Comparison of ENCODE assay signal across 27 cellular contexts in the genomic region with DNA sequence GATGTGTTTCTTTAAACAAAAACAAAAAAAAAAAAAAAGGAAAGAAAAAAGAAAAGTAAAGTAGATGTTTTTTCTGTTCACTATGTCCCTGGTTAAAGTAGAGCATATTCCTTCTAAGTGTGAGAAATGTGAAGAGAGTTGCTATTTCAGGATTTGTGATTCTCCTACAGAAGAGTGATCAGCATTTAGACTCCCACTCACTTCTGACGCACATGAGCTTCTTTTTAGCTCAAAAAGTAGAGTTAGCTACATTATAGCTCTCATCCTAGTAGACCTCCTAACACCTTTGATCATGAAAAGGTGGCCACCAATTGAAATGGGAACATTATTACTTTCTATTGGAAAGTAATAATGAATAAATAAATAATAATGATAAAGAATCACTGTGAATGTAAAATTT.
"Had no signal": no experiment of that assay in that cellular context is flagged by ENCODE, and none has a peak within 500 bp of the region (broad histone marks: within the 10 kb centered on the region; RNA-seq: fewer than 3 reads in every experiment).

No MANE protein-coding gene starts in this region.

- H3K36me3 Mint-ChIP-seq: immature natural killer cell; mesothelial cell of epicardium; naive B cell; natural killer cell; stimulated activated naive B cell treated with anti-CD40 and anti-IgM and Interleukin-4, amounts not matched to agents 10 μg/mL and 1 μg/mL and 100 μg/mL, for 72 hours had no signal

- H3K4me1 ChIP-seq: left ventricle myocardium inferior, stomach, suprapubic skin, tibial artery, upper lobe of right lung had no signal

- H3K27ac Mint-ChIP-seq: immature natural killer cell; mesothelial cell of epicardium; naive B cell; natural killer cell; progenitor cell of endocrine pancreas; stimulated activated naive B cell treated with anti-CD40 and anti-IgM and Interleukin-4, amounts not matched to agents 10 μg/mL and 1 μg/mL and 100 μg/mL, for 72 hours had no signal

- DNase-seq: hypothalamus; immature natural killer cell; islet precursor cell; left ventricle myocardium inferior; mesendoderm; naive B cell; natural killer cell; ovary; retina; right cardiac atrium; stimulated activated CD4-positive, alpha-beta T cell treated with anti-CD3 and anti-CD28 coated beads, Interleukin-12 subunit alpha, Interleukin-12 subunit beta, amount 100 ng/mL, for 4 hours; stimulated activated CD4-positive, alpha-beta T cell treated with anti-CD3 and anti-CD28 coated beads, Interleukin-15, amount 100 ng/mL, for 24 hours; stimulated activated CD4-positive, alpha-beta T cell treated with anti-CD3 and anti-CD28 coated beads, Interleukin-2, amount 100 ng/mL, for 24 hours; stimulated activated CD4-positive, alpha-beta T cell treated with anti-CD3 and anti-CD28 coated beads, Interleukin-4, amount 100 ng/mL, for 1 hour; stimulated activated naive B cell treated with anti-CD40 and anti-IgM and Interleukin-4, amounts not matched to agents 10 μg/mL and 1 μg/mL and 100 μg/mL, for 72 hours; stimulated activated naive CD8-positive, alpha-beta T cell treated with anti-CD3 and anti-CD28 coated beads, Interleukin-15, Interleukin-2, amounts not matched to agents 100 U/mL and 50 U/mL, for 24 hours; stomach; tibial artery; trophoblast cell; upper lobe of right lung had no signal

- ATAC-seq: natural killer cell; right cardiac atrium; sciatic nerve; stimulated activated naive B cell treated with anti-CD40 and anti-IgM and Interleukin-4, amounts not matched to agents 10 μg/mL and 1 μg/mL and 100 μg/mL, for 72 hours; stimulated activated naive CD8-positive, alpha-beta T cell treated with anti-CD3 and anti-CD28 coated beads, Interleukin-15, Interleukin-2, amounts not matched to agents 100 U/mL and 50 U/mL, for 24 hours; upper lobe of right lung had no signal

- H3K27me3 ChIP-seq: ovary, stomach, suprapubic skin, tibial artery, upper lobe of right lung had no signal

- H3K4me1 Mint-ChIP-seq: immature natural killer cell; naive B cell; natural killer cell; stimulated activated naive B cell treated with anti-CD40 and anti-IgM and Interleukin-4, amounts not matched to agents 10 μg/mL and 1 μg/mL and 100 μg/mL, for 72 hours had no signal

- H3K9me3 Mint-ChIP-seq: mesothelial cell of epicardium; naive B cell; stimulated activated naive B cell treated with anti-CD40 and anti-IgM and Interleukin-4, amounts not matched to agents 10 μg/mL and 1 μg/mL and 100 μg/mL, for 72 hours had no signal

- H3K4me3 ChIP-seq: left ventricle myocardium inferior, lung, ovary, skin epidermis, stomach, suprapubic skin, thoracic aorta, tibial artery, upper lobe of right lung had no signal

- H3K27me3 Mint-ChIP-seq: naive B cell; progenitor cell of endocrine pancreas; stimulated activated naive B cell treated with anti-CD40 and anti-IgM and Interleukin-4, amounts not matched to agents 10 μg/mL and 1 μg/mL and 100 μg/mL, for 72 hours had no signal

- H3K27ac ChIP-seq: left ventricle myocardium inferior, ovary, skin epidermis, stomach, suprapubic skin, thoracic aorta, tibial artery, upper lobe of right lung had no signal

- H3K9me3 ChIP-seq: left ventricle myocardium inferior, ovary, stomach, suprapubic skin, thoracic aorta, tibial artery, upper lobe of right lung had no signal

- H3K4me3 Mint-ChIP-seq: immature natural killer cell; mesothelial cell of epicardium; naive B cell; natural killer cell; stimulated activated naive B cell treated with anti-CD40 and anti-IgM and Interleukin-4, amounts not matched to agents 10 μg/mL and 1 μg/mL and 100 μg/mL, for 72 hours had no signal

- H3K36me3 ChIP-seq: left ventricle myocardium inferior, ovary, stomach, suprapubic skin, thoracic aorta, tibial artery, upper lobe of right lung had no signal
